ENCODE assay signal across 18 cellular contexts in the genomic region with DNA sequence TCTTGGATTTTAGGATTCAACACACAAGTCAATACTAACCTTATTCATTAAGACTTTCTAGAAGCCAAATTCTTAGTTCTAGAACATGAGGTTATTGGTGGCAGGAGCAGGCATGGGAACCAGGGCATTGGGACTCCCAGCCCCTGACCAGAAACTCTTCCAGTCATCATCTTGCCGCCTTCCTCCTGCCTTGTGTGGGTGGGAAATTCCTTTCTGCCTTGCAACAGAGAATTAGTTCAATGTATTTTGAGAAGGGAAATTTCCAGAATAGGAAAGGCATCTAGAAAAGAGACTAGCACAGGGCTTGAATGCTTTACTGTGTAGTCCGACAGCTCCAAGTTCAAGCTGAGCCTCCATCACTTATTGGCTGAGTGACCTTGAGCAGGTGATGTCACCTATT. TPM values are rescaled to one million over a fixed set of nuclear protein-coding genes. Genes with fewer than 3 reads are reported as not detected.
A peak's percentile ranks its signal among the peaks of the same experiment; 100 is the strongest.
DNase-seq lines count a peak whose midpoint lies in the region; ATAC-seq, FAIRE-seq and TF ChIP-seq lines count a peak whose summit lies in the region.
"Had no signal": no experiment of that assay in that cellular context is flagged by ENCODE, and none has a peak within 500 bp of the region (broad histone marks: within the 10 kb centered on the region; RNA-seq: fewer than 3 reads in every experiment).

No MANE protein-coding gene starts in this region.

- H3K27ac ChIP-seq in HEK293 (ENCODE audit: extremely low read depth, low read depth, low read length), result no peak overlapping the region
- no peak overlapping the region for H3K27ac ChIP-seq in astrocyte (ENCODE audit: low read depth, low read length)
- H3K27ac ChIP-seq in smooth muscle cell (ENCODE audit: low read depth), result peak overlapping the region; percentile 7
- H3K27ac ChIP-seq: A549 had no signal

- H3K4me1 Mint-ChIP-seq in astrocyte (ENCODE audit: low read depth, unreplicated experiment), result peaks cover 31% of the 10 kb centered on the region

- H3K27ac Mint-ChIP-seq in astrocyte (ENCODE audit: unreplicated experiment), result no peak overlapping the region
- H3K27ac Mint-ChIP-seq: CD8-positive, alpha-beta T cell; H9 had no signal

- H3K4me1 ChIP-seq in HEK293 (ENCODE audit: control insufficient read depth, insufficient read depth, low read length), result peaks cover 2% of the 10 kb centered on the region
- H3K4me1 ChIP-seq in astrocyte (ENCODE audit: insufficient read depth, low read length), result peaks cover 13% of the 10 kb centered on the region
- H3K4me1 ChIP-seq in smooth muscle cell (ENCODE audit: low read depth), result peaks cover 10% of the 10 kb centered on the region
- H3K4me1 ChIP-seq in mucosa of descending colon (ENCODE audit: low read depth), result no peaks in the 10 kb centered on the region
- H3K4me1 ChIP-seq: A549 had no signal

- H3K27me3 ChIP-seq in astrocyte (ENCODE audit: insufficient read depth, low read length) (peaks cover 29% of the 10 kb centered on the region), smooth muscle cell (ENCODE audit: low read depth) (no peaks in the 10 kb centered on the region)

- CTCF ChIA-PET in HEK293 (lab: Yijun Ruan, JAX), result interaction anchor here (0.7 to 1.4 kb wide), 2 partner anchors 63 to 126 kb away, joined by 3 read pairs; no protein-coding TSS in a partner anchor

- H3K9me3 ChIP-seq in HEK293 (ENCODE audit: control insufficient read depth, insufficient read depth, low read depth, low read length), result no peaks in the 10 kb centered on the region
- H3K9me3 ChIP-seq in astrocyte (ENCODE audit: insufficient read depth, low read depth, low read length), result no peaks in the 10 kb centered on the region
- no peaks in the 10 kb centered on the region for H3K9me3 ChIP-seq in smooth muscle cell (replicated peaks; ENCODE audit: low read depth)
- H3K9me3 ChIP-seq in mucosa of descending colon, result no peaks in the 10 kb centered on the region
- H3K9me3 ChIP-seq: A549 had no signal

- DNase-seq in astrocyte (ENCODE audit: low read depth), result peak; percentile 64
- DNase-seq in iris pigment epithelial cell (ENCODE audit: low read depth), result peak; percentile 31
- no peak for DNase-seq in smooth muscle cell (lab: John Stamatoyannopoulos, UW; ENCODE audit: unreplicated experiment)
- no peak for DNase-seq in NCI-H345 (lab: John Stamatoyannopoulos, UW)
- no peak for DNase-seq in mucosa of descending colon
- DNase-seq: CD8-positive, alpha-beta T cell; COR-L47; DMS53; GOT3; H9 had no signal

- H3K36me3 ChIP-seq in HEK293 (ENCODE audit: control insufficient read depth in 2 of 2, insufficient read depth in 1 of 2, low read length in 2 of 2), result peaks cover 0 to 16% of the 10 kb centered on the region in 2 experiments; a peak in 1 of 3 replicates
- H3K36me3 ChIP-seq in astrocyte (ENCODE audit: insufficient read depth, low read length), result no peaks in the 10 kb centered on the region
- no peaks in the 10 kb centered on the region for H3K36me3 ChIP-seq in smooth muscle cell (ENCODE audit: low read depth)
- no peaks in the 10 kb centered on the region for H3K36me3 ChIP-seq in mucosa of descending colon (ENCODE audit: low read depth)

- TF ChIP-seq CTCF in HEK293 (tag by site-specific recombination; IDR thresholded peaks at IDR 0.05) (no peak), astrocyte (IDR thresholded peaks at IDR 0.05; ENCODE audit: insufficient read depth, low read depth, low read length) (no peak), smooth muscle cell (IDR thresholded peaks at IDR 0.05; ENCODE audit: borderline replicate concordance, insufficient read depth, poor library complexity, severe bottlenecking) (no peak), mucosa of descending colon (IDR thresholded peaks at IDR 0.05) (no peak)

- POLR2A ChIA-PET in HEK293 (lab: Yijun Ruan, JAX), result no interaction called here

- no peak overlapping the region for H2AFZ ChIP-seq in astrocyte (ENCODE audit: low read depth, low read length)
- no peak overlapping the region for H2AFZ ChIP-seq in smooth muscle cell (ENCODE audit: low read depth)

- no peaks in the 10 kb centered on the region for H3K9me3 Mint-ChIP-seq in astrocyte (ENCODE audit: unreplicated experiment)
- H3K9me3 Mint-ChIP-seq: CD8-positive, alpha-beta T cell; H9 had no signal

- H3K9ac ChIP-seq in astrocyte (ENCODE audit: low read length), result no peak overlapping the region
- no peak overlapping the region for H3K9ac ChIP-seq in smooth muscle cell (ENCODE audit: low read depth)

- H3K4me3 ChIP-seq in HEK293 (ENCODE audit: low read depth, low read length), result no peak overlapping the region
- no peak overlapping the region for H3K4me3 ChIP-seq in astrocyte (ENCODE audit: insufficient read depth, low read depth, low read length)
- H3K4me3 ChIP-seq in smooth muscle cell, result no peak overlapping the region
- no peak overlapping the region for H3K4me3 ChIP-seq in mucosa of descending colon
- H3K4me3 ChIP-seq: A549, GM12878 had no signal

- no peak for FAIRE-seq in astrocyte (lab: Jason Lieb, UNC)
- FAIRE-seq: A549, GM12878, GM18507 had no signal

- H3K79me2 ChIP-seq in astrocyte (ENCODE audit: insufficient read depth, low read length) (no peaks in the 10 kb centered on the region), smooth muscle cell (ENCODE audit: low read depth) (no peaks in the 10 kb centered on the region)

- H3F3A ChIP-seq in smooth muscle cell (ENCODE audit: low read depth), result peaks cover 11% of the 10 kb centered on the region

- intact Hi-C loops in mucosa of descending colon (cut with DNase I, micrococcal nuclease), result no loop called here

- peaks cover 6% of the 10 kb centered on the region for H3K36me3 Mint-ChIP-seq in astrocyte (ENCODE audit: low read depth, unreplicated experiment)
- H3K36me3 Mint-ChIP-seq: CD8-positive, alpha-beta T cell had no signal

- H3K27me3 Mint-ChIP-seq in astrocyte (ENCODE audit: low read depth, unreplicated experiment), result peaks cover 37% of the 10 kb centered on the region

- no peak overlapping the region for H3K4me2 ChIP-seq in astrocyte (ENCODE audit: low read length)
- no peak overlapping the region for H3K4me2 ChIP-seq in smooth muscle cell
- H3K4me2 ChIP-seq: A549 had no signal

- H3K4me3 Mint-ChIP-seq in astrocyte (ENCODE audit: unreplicated experiment), result no peak overlapping the region
- H3K4me3 Mint-ChIP-seq: CD14-positive monocyte; CD8-positive, alpha-beta T cell; H9 had no signal

- ATAC-seq in GM21367 (IDR thresholded peaks at IDR 0.05; ENCODE audit: unreplicated experiment), result no peak
- ATAC-seq in HG03108 (IDR thresholded peaks at IDR 0.05; ENCODE audit: unreplicated experiment), result no peak
- no peak for ATAC-seq in mucosa of descending colon
- ATAC-seq: A549; CD8-positive, alpha-beta T cell; GM12878 had no signal

- H4K20me1 ChIP-seq in astrocyte (ENCODE audit: insufficient read depth, low read length), result no peaks in the 10 kb centered on the region
- H4K20me1 ChIP-seq in smooth muscle cell (ENCODE audit: low read depth), result no peaks in the 10 kb centered on the region

- WGBS in smooth muscle cell (ENCODE audit: low lambda C conversion rate), result 23% methylated on average over 2 of the region's 2 CpGs

TF ChIP-seq in HEK293, 187 proteins besides CTCF, POLR2A, EP300 and RAD21:
- TF ChIP-seq ZNF560 (tag by site-specific recombination; IDR thresholded peaks at IDR 0.05; ENCODE audit: borderline replicate concordance), result no peak
- no peak for TF ChIP-seq ZNF202 (tag by site-specific recombination; IDR thresholded peaks at IDR 0.05; ENCODE audit: borderline replicate concordance)
- TF ChIP-seq ZFHX2 (tag by site-specific recombination; conservative IDR thresholded peaks at IDR 0.05), result 0 out of 2 replicates have a peak, but pooled peaks have one; percentile 26
- TF ChIP-seq ZNF501 (tag by site-specific recombination; IDR thresholded peaks at IDR 0.05), result no peak

RNA-seq across cellular contexts. Expression of a gene that starts 8.7 kb away (rescaled TPM):
- total RNA-seq in astrocyte, result 2.6 and 6.9 TPM in 2 replicates
- 5.6 and 10.5 TPM in 2 replicates for total RNA-seq in smooth muscle cell
- 0.87 and 4.9 TPM in 2 replicates for polyA plus RNA-seq in smooth muscle cell
- under 1 TPM in 1 of 3 donors, not detected in 2; 0.65 TPM for total RNA-seq in mucosa of descending colon
- total RNA-seq: CD8-positive, alpha-beta T cell had no signal
- polyA plus RNA-seq: BJ, CD14-positive monocyte had no signal

Comparison
In these comparisons a context has a peak if more than half of its experiments do, and no peak if none do; other contexts are left out.
1. DNase-seq: peak in astrocyte (single experiment) and iris pigment epithelial cell (single experiment); none in smooth muscle cell (single experiment), NCI-H345 (single experiment) and mucosa of descending colon (0 of 3).